In genomic region chr1:109723351-109723750, GRCh38 we compare ENCODE assay signal across 1 cellular context.
TF ChIP-seq lines count a peak whose summit lies in the region.

No MANE protein-coding gene starts in this region.

TF ChIP-seq in HepG2, 621 proteins besides CTCF, POLR2A, EP300 and RAD21:
- TF ChIP-seq SOX6 (IDR thresholded peaks at IDR 0.05): no peak
- TF ChIP-seq SOX6 (CRISPR knock-in tag; IDR thresholded peaks at IDR 0.05): no peak
- no peak for TF ChIP-seq ZNF558 (CRISPR knock-in tag; IDR thresholded peaks at IDR 0.05; ENCODE audit: borderline replicate concordance)
- no peak for TF ChIP-seq AGO1 (IDR thresholded peaks at IDR 0.05; ENCODE audit: low read depth, low read length, poor library complexity, severe bottlenecking)
- no peak for TF ChIP-seq SRF (IDR thresholded peaks at IDR 0.05; ENCODE audit: low read depth, low read length)
- TF ChIP-seq, protein P1, sequence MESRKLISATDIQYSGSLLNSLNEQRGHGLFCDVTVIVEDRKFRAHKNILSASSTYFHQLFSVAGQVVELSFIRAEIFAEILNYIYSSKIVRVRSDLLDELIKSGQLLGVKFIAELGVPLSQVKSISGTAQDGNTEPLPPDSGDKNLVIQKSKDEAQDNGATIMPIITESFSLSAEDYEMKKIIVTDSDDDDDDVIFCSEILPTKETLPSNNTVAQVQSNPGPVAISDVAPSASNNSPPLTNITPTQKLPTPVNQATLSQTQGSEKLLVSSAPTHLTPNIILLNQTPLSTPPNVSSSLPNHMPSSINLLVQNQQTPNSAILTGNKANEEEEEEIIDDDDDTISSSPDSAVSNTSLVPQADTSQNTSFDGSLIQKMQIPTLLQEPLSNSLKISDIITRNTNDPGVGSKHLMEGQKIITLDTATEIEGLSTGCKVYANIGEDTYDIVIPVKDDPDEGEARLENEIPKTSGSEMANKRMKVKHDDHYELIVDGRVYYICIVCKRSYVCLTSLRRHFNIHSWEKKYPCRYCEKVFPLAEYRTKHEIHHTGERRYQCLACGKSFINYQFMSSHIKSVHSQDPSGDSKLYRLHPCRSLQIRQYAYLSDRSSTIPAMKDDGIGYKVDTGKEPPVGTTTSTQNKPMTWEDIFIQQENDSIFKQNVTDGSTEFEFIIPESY (CRISPR knock-in tag; IDR thresholded peaks at IDR 0.05): no peak
- TF ChIP-seq LCORL (IDR thresholded peaks at IDR 0.05): no peak
- TF ChIP-seq LCORL (CRISPR knock-in tag; IDR thresholded peaks at IDR 0.05): no peak
- TF ChIP-seq STAT5B (CRISPR knock-in tag; IDR thresholded peaks at IDR 0.05): no peak
- TF ChIP-seq E2F2 (CRISPR knock-in tag; IDR thresholded peaks at IDR 0.05; ENCODE audit: borderline replicate concordance): no peak
- no peak for TF ChIP-seq ZSCAN31 (CRISPR knock-in tag; IDR thresholded peaks at IDR 0.05; ENCODE audit: low read depth)
- TF ChIP-seq, protein P2, sequence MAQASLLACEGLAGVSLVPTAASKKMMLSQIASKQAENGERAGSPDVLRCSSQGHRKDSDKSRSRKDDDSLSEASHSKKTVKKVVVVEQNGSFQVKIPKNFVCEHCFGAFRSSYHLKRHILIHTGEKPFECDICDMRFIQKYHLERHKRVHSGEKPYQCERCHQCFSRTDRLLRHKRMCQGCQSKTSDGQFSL (CRISPR knock-in tag; IDR thresholded peaks at IDR 0.05): no peak
- TF ChIP-seq ZNF720 (CRISPR knock-in tag; IDR thresholded peaks at IDR 0.05): no peak
- no peak for TF ChIP-seq ZFP41 (CRISPR knock-in tag; IDR thresholded peaks at IDR 0.05; ENCODE audit: borderline replicate concordance)
